In genomic region chr7:44062903-44063295, GRCh38 we compare ENCODE assay signal across 23 cellular contexts. TPM values are rescaled to one million over a fixed set of nuclear protein-coding genes. Genes with fewer than 3 reads are reported as not detected.
DNase-seq lines count a peak whose midpoint lies in the region; ATAC-seq and TF ChIP-seq lines count a peak whose summit lies in the region.
"Had no signal": no experiment of that assay in that cellular context is flagged by ENCODE, and none has a peak within 500 bp of the region (broad histone marks: within the 10 kb centered on the region; RNA-seq: fewer than 3 reads in every experiment).

No MANE protein-coding gene starts in this region.

- no peaks in the 10 kb centered on the region for H3K79me1 ChIP-seq in mesendoderm (ENCODE audit: low read length)

- peaks cover 34% of the 10 kb centered on the region for H3K36me3 ChIP-seq in CD8-positive, alpha-beta memory T cell (ENCODE audit: insufficient read depth, low read length)
- peaks cover 2 to 43% of the 10 kb centered on the region in 2 donors for H3K36me3 ChIP-seq in psoas muscle (ENCODE audit: insufficient read depth in 1 of 2, low read depth in 1 of 2)
- peaks cover 6% of the 10 kb centered on the region for H3K36me3 ChIP-seq in mesendoderm (ENCODE audit: control insufficient read depth, insufficient read depth, low read length)

- TF ChIP-seq CTCF in psoas muscle (IDR thresholded peaks at IDR 0.05) = no peak

- H3K23ac ChIP-seq in mesendoderm (ENCODE audit: low read length) = no peak overlapping the region

- H3K4me1 ChIP-seq in CD8-positive, alpha-beta memory T cell (ENCODE audit: insufficient read depth, low read length) = peaks cover 16% of the 10 kb centered on the region
- peaks cover 11% of the 10 kb centered on the region for H3K4me1 ChIP-seq in right cardiac atrium (ENCODE audit: control insufficient read depth, insufficient read depth, low read length)
- H3K4me1 ChIP-seq in psoas muscle = peaks cover 63% of the 10 kb centered on the region
- H3K4me1 ChIP-seq in mesendoderm (ENCODE audit: control insufficient read depth, low read depth, low read length) = peaks cover 4% of the 10 kb centered on the region

- no peaks in the 10 kb centered on the region for H3K79me2 ChIP-seq in mesendoderm (ENCODE audit: control insufficient read depth, insufficient read depth, low read length)

- H3K56ac ChIP-seq in mesendoderm (ENCODE audit: low read length) = no peak overlapping the region

- H2BK15ac ChIP-seq in mesendoderm (replicated peaks; ENCODE audit: low read depth) = no peak overlapping the region

- CTCF ChIA-PET in CD8-positive, alpha-beta memory T cell (lab: Charles Lee) = no interaction called here

- peak overlapping the region in 5 of 8 donors; percentile 22 to 78 (median 29) for H3K27ac Mint-ChIP-seq in CD8-positive, alpha-beta memory T cell
- H3K27ac Mint-ChIP-seq in activated naive CD8-positive, alpha-beta T cell treated with anti-CD3 and anti-CD28 coated beads, Interleukin-2, amount 10 ng/mL, durations not matched to agents 7 days and 5 days = no peak overlapping the region
- H3K27ac Mint-ChIP-seq: activated naive CD4-positive, alpha-beta T cell treated with anti-CD3 and anti-CD28 coated beads, Interleukin-2, amount 50 U/mL, for 24 hours had no signal

- no peak overlapping the region for H2BK120ac ChIP-seq in mesendoderm (ENCODE audit: low read depth, low read length)

- no peak overlapping the region for H3K4me3 Mint-ChIP-seq in CD8-positive, alpha-beta memory T cell
- no peak overlapping the region for H3K4me3 Mint-ChIP-seq in activated naive CD8-positive, alpha-beta T cell treated with anti-CD3 and anti-CD28 coated beads, Interleukin-2, amount 10 ng/mL, durations not matched to agents 7 days and 5 days
- H3K4me3 Mint-ChIP-seq: activated naive CD4-positive, alpha-beta T cell treated with anti-CD3 and anti-CD28 coated beads, Interleukin-2, amount 50 U/mL, for 24 hours had no signal

- H3K27me3 Mint-ChIP-seq in CD8-positive, alpha-beta memory T cell = no peaks in the 10 kb centered on the region
- H3K27me3 Mint-ChIP-seq in activated naive CD8-positive, alpha-beta T cell treated with anti-CD3 and anti-CD28 coated beads, Interleukin-2, amount 10 ng/mL, durations not matched to agents 7 days and 5 days = no peaks in the 10 kb centered on the region
- H3K27me3 Mint-ChIP-seq: activated naive CD4-positive, alpha-beta T cell treated with anti-CD3 and anti-CD28 coated beads, Interleukin-2, amount 50 U/mL, for 24 hours had no signal

- intact Hi-C loops in right cardiac atrium (cut with DNase I) = no loop called here
- intact Hi-C loops in psoas muscle (cut with DNase I) = no loop called here

- H2BK5ac ChIP-seq in mesendoderm (ENCODE audit: low read length) = no peak overlapping the region

- H3K27me3 ChIP-seq in CD8-positive, alpha-beta memory T cell (ENCODE audit: insufficient read depth, low read length, poor library complexity, severe bottlenecking) = no peaks in the 10 kb centered on the region
- no peaks in the 10 kb centered on the region for H3K27me3 ChIP-seq in right cardiac atrium (ENCODE audit: control insufficient read depth, insufficient read depth)
- H3K27me3 ChIP-seq in psoas muscle (ENCODE audit: insufficient read depth in 3 of 3, low read length in 2 of 3) = no peaks in the 10 kb centered on the region
- H3K27me3 ChIP-seq in mesendoderm (ENCODE audit: insufficient read depth, low read length, poor library complexity) = no peaks in the 10 kb centered on the region
- H3K27me3 ChIP-seq: dorsolateral prefrontal cortex, esophagus muscularis mucosa, suprapubic skin had no signal

- peaks cover 15 to 31% (median 16%) of the 10 kb centered on the region in 3 donors for H3K4me1 Mint-ChIP-seq in CD8-positive, alpha-beta memory T cell
- H3K4me1 Mint-ChIP-seq in activated naive CD8-positive, alpha-beta T cell treated with anti-CD3 and anti-CD28 coated beads, Interleukin-2, amount 10 ng/mL, durations not matched to agents 7 days and 5 days = peaks cover 7% of the 10 kb centered on the region

- no peak overlapping the region for H4K5ac ChIP-seq in mesendoderm (ENCODE audit: low read length)

- peaks cover 0 to 44% (median 0%) of the 10 kb centered on the region in 3 donors for H3K36me3 Mint-ChIP-seq in CD8-positive, alpha-beta memory T cell
- H3K36me3 Mint-ChIP-seq in activated naive CD8-positive, alpha-beta T cell treated with anti-CD3 and anti-CD28 coated beads, Interleukin-2, amount 10 ng/mL, durations not matched to agents 7 days and 5 days = peaks cover 16% of the 10 kb centered on the region

- no peaks in the 10 kb centered on the region for H3K9me3 Mint-ChIP-seq in CD8-positive, alpha-beta memory T cell
- no peaks in the 10 kb centered on the region for H3K9me3 Mint-ChIP-seq in activated naive CD8-positive, alpha-beta T cell treated with anti-CD3 and anti-CD28 coated beads, Interleukin-2, amount 10 ng/mL, durations not matched to agents 7 days and 5 days
- H3K9me3 Mint-ChIP-seq: activated naive CD4-positive, alpha-beta T cell treated with anti-CD3 and anti-CD28 coated beads, Interleukin-2, amount 50 U/mL, for 24 hours had no signal

- H3K4ac ChIP-seq in mesendoderm (ENCODE audit: low read depth, low read length) = no peak overlapping the region

- no peaks in the 10 kb centered on the region for H3K9me3 ChIP-seq in CD8-positive, alpha-beta memory T cell (ENCODE audit: low read length)
- H3K9me3 ChIP-seq in right cardiac atrium (ENCODE audit: control insufficient read depth, low read length) (no peaks in the 10 kb centered on the region), psoas muscle (no peaks in the 10 kb centered on the region)
- H3K9me3 ChIP-seq: esophagus muscularis mucosa, suprapubic skin had no signal

- WGBS in right cardiac atrium = 47% methylated on average over 3 of the region's 3 CpGs
- 17 to 37% (median 27%) methylated on average over 3 of the region's 3 CpGs for WGBS in psoas muscle, 3 donors
- WGBS in mesendoderm (ENCODE audit: extremely low coverage, insufficient coverage, low lambda C conversion rate) = no CpG with 5 or more reads among the region's 3 CpGs

- no peak overlapping the region for H3K18ac ChIP-seq in mesendoderm (ENCODE audit: low read length)

- no peak overlapping the region for H3K9ac ChIP-seq in mesendoderm (ENCODE audit: low read length)

- H3K4me2 ChIP-seq in mesendoderm (ENCODE audit: low read length) = no peak overlapping the region

- H3K27ac ChIP-seq in CD8-positive, alpha-beta memory T cell (ENCODE audit: low read depth, low read length) = no peak overlapping the region
- H3K27ac ChIP-seq in right cardiac atrium (ENCODE audit: low read length) (peak overlapping the region; percentile 82), psoas muscle (peak overlapping the region; percentile 85), mesendoderm (ENCODE audit: low read depth, low read length) (no peak overlapping the region)
- H3K27ac ChIP-seq: esophagus muscularis mucosa, suprapubic skin had no signal

- POLR2A ChIA-PET in CD8-positive, alpha-beta memory T cell (lab: Charles Lee) = no interaction called here
- POLR2A ChIA-PET in activated naive CD8-positive, alpha-beta T cell treated with anti-CD3 and anti-CD28 coated beads, Interleukin-2, amount 10 ng/mL, durations not matched to agents 7 days and 5 days (lab: Charles Lee) = interaction anchor here (0.9 to 1.2 kb wide), 3 partner anchors 15 to 18 kb away, joined by 3 read pairs; partner anchors contain the start of gene DBNL

- no peak overlapping the region for H4K8ac ChIP-seq in mesendoderm (ENCODE audit: low read depth, low read length)

- no peak overlapping the region for H2AK5ac ChIP-seq in mesendoderm (ENCODE audit: low read length)

- peak in 1 of 5 donors; percentile 35 for DNase-seq in CD8-positive, alpha-beta memory T cell
- DNase-seq in activated naive CD8-positive, alpha-beta T cell treated with anti-CD3 and anti-CD28 coated beads, Interleukin-2, amount 10 ng/mL, durations not matched to agents 7 days and 5 days = peak; percentile 1
- DNase-seq in right cardiac atrium = peak; percentile 28 to 64 (median 48)
- DNase-seq in psoas muscle = peak; percentile 15 to 69
- DNase-seq in NCI-H526 (lab: John Stamatoyannopoulos, UW) = no peak
- DNase-seq in mesendoderm = no peak
- DNase-seq in NCI-H187 (lab: John Stamatoyannopoulos, UW) = no peak
- DNase-seq: activated CD4-positive, alpha-beta T cell treated with anti-CD3 and anti-CD28 coated beads for 4 hours; GF-D8; NCI-H2107; NCI-H748 treated with DMSO at 0.1 percent for 48 hours; occipital lobe; PC-3; stimulated activated CD4-positive, alpha-beta T cell treated with anti-CD3 and anti-CD28 coated beads, Interleukin-2, amount 100 ng/mL, for 48 hours; T1000 had no signal

- H3K4me3 ChIP-seq in CD8-positive, alpha-beta memory T cell (ENCODE audit: low read length) = no peak overlapping the region
- H3K4me3 ChIP-seq in right cardiac atrium (ENCODE audit: low read length) = no peak overlapping the region
- no peak overlapping the region for H3K4me3 ChIP-seq in psoas muscle
- H3K4me3 ChIP-seq in mesendoderm (ENCODE audit: low read length) = no peak overlapping the region
- H3K4me3 ChIP-seq: esophagus muscularis mucosa, suprapubic skin had no signal

- no peak for ATAC-seq in activated naive CD8-positive, alpha-beta T cell treated with anti-CD3 and anti-CD28 coated beads, Interleukin-2, amount 10 ng/mL, durations not matched to agents 7 days and 5 days (ENCODE audit: low read depth)
- ATAC-seq in right cardiac atrium (peak; percentile 6 to 8), psoas muscle (peak in 3 of 4 donors; percentile 26 to 37 (median 32)), GM18517 (IDR thresholded peaks at IDR 0.05; ENCODE audit: unreplicated experiment) (no peak)
- ATAC-seq: PC-3 had no signal

RNA-seq across cellular contexts. Expression of gene PGAM2, which starts 2.5 kb away (rescaled TPM):
- total RNA-seq in CD8-positive, alpha-beta memory T cell = under 1 TPM; 0.38 to 0.44 TPM
- polyA plus RNA-seq in CD8-positive, alpha-beta memory T cell = not detected
- 1 to 10 TPM in 1 of 2 experiments, under 1 TPM in 1; 0.74 to 2.1 TPM for total RNA-seq in activated naive CD8-positive, alpha-beta T cell treated with anti-CD3 and anti-CD28 coated beads, Interleukin-2, amount 10 ng/mL, durations not matched to agents 7 days and 5 days
- total RNA-seq in right cardiac atrium (1,000 to 10,000 TPM in 2 of 4 donors, 100 to 1,000 TPM in 2; 946 to 1,159 (median 1,024) TPM), psoas muscle (100 to 1,000 TPM; 214 to 449 (median 298) TPM)
- polyA plus RNA-seq in right cardiac atrium (2,530 TPM), psoas muscle (1,000 to 10,000 TPM in 1 of 3 donors, 100 to 1,000 TPM in 2; 285 to 1,581 (median 569) TPM)
- 1.1 TPM for polyA plus RNA-seq in mesendoderm (2013, experiment 1 of 2)
- 0.95 TPM for polyA plus RNA-seq in mesendoderm (2013, experiment 2 of 2)
- total RNA-seq: glomerular endothelial cell, H4, mesenteric fat pad had no signal

RNA-seq across cellular contexts. Expression of gene DBNL, which starts 18.4 kb away (rescaled TPM):
- total RNA-seq in CD8-positive, alpha-beta memory T cell = 100 to 1,000 TPM; 144 to 154 TPM
- polyA plus RNA-seq in CD8-positive, alpha-beta memory T cell = 184 TPM
- 100 to 1,000 TPM; 152 to 157 TPM for total RNA-seq in activated naive CD8-positive, alpha-beta T cell treated with anti-CD3 and anti-CD28 coated beads, Interleukin-2, amount 10 ng/mL, durations not matched to agents 7 days and 5 days
- total RNA-seq in right cardiac atrium (10 to 100 TPM; 34.3 to 44.6 (median 38.1) TPM), psoas muscle (10 to 100 TPM; 33.4 to 45.1 (median 38.7) TPM)
- polyA plus RNA-seq in right cardiac atrium (37.5 TPM), psoas muscle (10 to 100 TPM; 35.5 to 66.7 (median 53.0) TPM)
- 28.8 TPM for polyA plus RNA-seq in mesendoderm (2013, experiment 1 of 2)
- 29.1 TPM for polyA plus RNA-seq in mesendoderm (2013, experiment 2 of 2)

RNA-seq across cellular contexts. Expression of gene POLM, which starts 19.4 kb away (rescaled TPM):
- 10 to 100 TPM; 42.3 to 42.4 TPM for total RNA-seq in CD8-positive, alpha-beta memory T cell
- polyA plus RNA-seq in CD8-positive, alpha-beta memory T cell = 22.0 TPM
- 10 to 100 TPM; 51.0 to 54.5 TPM for total RNA-seq in activated naive CD8-positive, alpha-beta T cell treated with anti-CD3 and anti-CD28 coated beads, Interleukin-2, amount 10 ng/mL, durations not matched to agents 7 days and 5 days
- 10 to 100 TPM; 24.5 to 28.9 (median 25.8) TPM for total RNA-seq in right cardiac atrium
- 16.6 TPM for polyA plus RNA-seq in right cardiac atrium
- 10 to 100 TPM in 3 of 4 donors, 1 to 10 TPM in 1; 7.7 to 13.1 (median 10.4) TPM for total RNA-seq in psoas muscle
- 1 to 10 TPM; 7.1 to 9.6 (median 7.1) TPM for polyA plus RNA-seq in psoas muscle
- 5.5 TPM for polyA plus RNA-seq in mesendoderm (2013, experiment 1 of 2)
- polyA plus RNA-seq in mesendoderm (2013, experiment 2 of 2) = 5.6 TPM

RNA-seq across cellular contexts. Expression of gene AEBP1, which starts 41.2 kb away (rescaled TPM):
- 1 to 10 TPM; 8.4 to 8.9 TPM for total RNA-seq in CD8-positive, alpha-beta memory T cell
- 1.6 TPM for polyA plus RNA-seq in CD8-positive, alpha-beta memory T cell
- 10 to 100 TPM; 21.5 to 22.0 TPM for total RNA-seq in activated naive CD8-positive, alpha-beta T cell treated with anti-CD3 and anti-CD28 coated beads, Interleukin-2, amount 10 ng/mL, durations not matched to agents 7 days and 5 days
- 100 to 1,000 TPM in 2 of 4 donors, 10 to 100 TPM in 2; 81.0 to 124 (median 103) TPM for total RNA-seq in right cardiac atrium
- 62.8 TPM for polyA plus RNA-seq in right cardiac atrium
- 10 to 100 TPM in 3 of 4 donors, 1 to 10 TPM in 1; 6.9 to 22.0 (median 14.6) TPM for total RNA-seq in psoas muscle
- polyA plus RNA-seq in psoas muscle = 1 to 10 TPM; 2.8 to 7.8 (median 5.9) TPM
- polyA plus RNA-seq in mesendoderm (2013, experiment 1 of 2) = 19.7 TPM
- polyA plus RNA-seq in mesendoderm (2013, experiment 2 of 2) = 20.4 TPM
- total RNA-seq: PC-3 had no signal

Comparison
In these comparisons a context has a peak if more than half of its experiments do, and no peak if none do; other contexts are left out.
1. DNase-seq: peak in activated naive CD8-positive, alpha-beta T cell treated with anti-CD3 and anti-CD28 coated beads, Interleukin-2, amount 10 ng/mL, durations not matched to agents 7 days and 5 days (single experiment), right cardiac atrium (3 of 3) and psoas muscle (2 of 2); none in NCI-H526 (0 of 2), mesendoderm (single experiment) and NCI-H187 (0 of 2).
2. H3K27ac ChIP-seq: peak in right cardiac atrium (single experiment) and psoas muscle (single experiment); none in CD8-positive, alpha-beta memory T cell (single experiment) and mesendoderm (single experiment).
3. ATAC-seq: peak in right cardiac atrium (2 of 2) and psoas muscle (3 of 4); none in activated naive CD8-positive, alpha-beta T cell treated with anti-CD3 and anti-CD28 coated beads, Interleukin-2, amount 10 ng/mL, durations not matched to agents 7 days and 5 days (single experiment) and GM18517 (single experiment).
4. RNA of gene PGAM2, which starts 2.5 kb away (total RNA-seq): 946 to 1,159 TPM in right cardiac atrium and 214 to 449 TPM in psoas muscle; 0.74 to 2.1 TPM in activated naive CD8-positive, alpha-beta T cell treated with anti-CD3 and anti-CD28 coated beads, Interleukin-2, amount 10 ng/mL, durations not matched to agents 7 days and 5 days and 0.38 to 0.44 TPM in CD8-positive, alpha-beta memory T cell; every median in the first group is over 10 times any median in the second.